ENCODE assay signal across 2 cellular contexts in genomic region chr1:21814241-21814918, GRCh38.
TF ChIP-seq lines count a peak whose summit lies in the region.

No MANE protein-coding gene starts in this region.

TF ChIP-seq in IMR-90, 13 proteins besides CTCF, POLR2A, EP300 and RAD21 (continued from another document):
- no peak for TF ChIP-seq RCOR1 (IDR thresholded peaks at IDR 0.05; ENCODE audit: insufficient replicate concordance, low read length)
- no peak for TF ChIP-seq MAFK (IDR thresholded peaks at IDR 0.05; ENCODE audit: low read depth, low read length)
- TF ChIP-seq, protein P1, sequence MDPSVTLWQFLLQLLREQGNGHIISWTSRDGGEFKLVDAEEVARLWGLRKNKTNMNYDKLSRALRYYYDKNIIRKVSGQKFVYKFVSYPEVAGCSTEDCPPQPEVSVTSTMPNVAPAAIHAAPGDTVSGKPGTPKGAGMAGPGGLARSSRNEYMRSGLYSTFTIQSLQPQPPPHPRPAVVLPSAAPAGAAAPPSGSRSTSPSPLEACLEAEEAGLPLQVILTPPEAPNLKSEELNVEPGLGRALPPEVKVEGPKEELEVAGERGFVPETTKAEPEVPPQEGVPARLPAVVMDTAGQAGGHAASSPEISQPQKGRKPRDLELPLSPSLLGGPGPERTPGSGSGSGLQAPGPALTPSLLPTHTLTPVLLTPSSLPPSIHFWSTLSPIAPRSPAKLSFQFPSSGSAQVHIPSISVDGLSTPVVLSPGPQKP (IDR thresholded peaks at IDR 0.05; ENCODE audit: borderline replicate concordance, low read depth, low read length): no peak
- no peak for TF ChIP-seq USF2 (IDR thresholded peaks at IDR 0.05; ENCODE audit: low read depth, low read length)
- TF ChIP-seq SMC3 (IDR thresholded peaks at IDR 0.05; ENCODE audit: low read depth, low read length): no peak
- TF ChIP-seq FOS (IDR thresholded peaks at IDR 0.05; ENCODE audit: low read depth, low read length): no peak
- TF ChIP-seq MXI1 (IDR thresholded peaks at IDR 0.05; ENCODE audit: borderline replicate concordance, low read depth, low read length): no peak
- TF ChIP-seq BHLHE40 (IDR thresholded peaks at IDR 0.05; ENCODE audit: low read depth, low read length): no peak
- no peak for TF ChIP-seq CEBPB (IDR thresholded peaks at IDR 0.05; ENCODE audit: low read depth, low read length)
- no peak for TF ChIP-seq NFE2L2 (IDR thresholded peaks at IDR 0.05; ENCODE audit: low read depth, low read length)

TF ChIP-seq in HEK293T, 16 proteins besides CTCF, POLR2A, EP300 and RAD21 (continued from another document):
- TF ChIP-seq ZNF384 (IDR thresholded peaks at IDR 0.05) (no peak), PKNOX1 (IDR thresholded peaks at IDR 0.05) (no peak), NFRKB (IDR thresholded peaks at IDR 0.05) (no peak), HDGF (IDR thresholded peaks at IDR 0.05; ENCODE audit: borderline replicate concordance) (no peak), LEF1 (IDR thresholded peaks at IDR 0.05; ENCODE audit: borderline replicate concordance) (no peak), SUZ12 (IDR thresholded peaks at IDR 0.05) (no peak), SP1 (IDR thresholded peaks at IDR 0.05) (no peak)
TF ChIP-seq in HEK293T: peak in this region for 0.
